In genomic region chr1:54332781-54333585, GRCh38 we compare ENCODE assay signal across 11 cellular contexts.
DNase-seq lines count a peak whose midpoint lies in the region; ATAC-seq and TF ChIP-seq lines count a peak whose summit lies in the region.
"Had no signal": no experiment of that assay in that cellular context is flagged by ENCODE, and none has a peak within 500 bp of the region (broad histone marks: within the 10 kb centered on the region; RNA-seq: fewer than 3 reads in every experiment).

No MANE protein-coding gene starts in this region.

- peaks cover 89 to 94% of the 10 kb centered on the region in 2 donors for H3K4me1 Mint-ChIP-seq in immature natural killer cell
- peaks cover 6% of the 10 kb centered on the region for H3K4me1 Mint-ChIP-seq in activated CD8-positive, alpha-beta memory T cell treated with anti-CD3 and anti-CD28 coated beads, Interleukin-2, amount 10 ng/mL, durations not matched to agents 7 days and 5 days

- no TSS peak for BruUV-seq in OCI-LY7 (replicated peaks; lab: Mats Ljungman, UMichigan)

- no peak overlapping the region for H2AFZ ChIP-seq in OCI-LY7 (ENCODE audit: low read length)

- H3K27ac ChIP-seq in body of pancreas = peak overlapping the region in 1 of 4 donors; percentile 7
- H3K27ac ChIP-seq in stomach smooth muscle (ENCODE audit: low read length) = peak overlapping the region; percentile 6
- no peak overlapping the region for H3K27ac ChIP-seq in OCI-LY7 (ENCODE audit: low read depth, low read length, poor library complexity, severe bottlenecking)

- ATAC-seq in body of pancreas = peak; percentile 10
- no peak for ATAC-seq in activated CD8-positive, alpha-beta memory T cell treated with anti-CD3 and anti-CD28 coated beads, Interleukin-2, amount 10 ng/mL, durations not matched to agents 7 days and 5 days

- H3K4me2 ChIP-seq in OCI-LY7 (ENCODE audit: low read length) = no peak overlapping the region

- H3K4me1 ChIP-seq in body of pancreas (peaks cover 54% of the 10 kb centered on the region), stomach smooth muscle (ENCODE audit: control insufficient read depth, insufficient read depth, low read length) (peaks cover 80% of the 10 kb centered on the region), OCI-LY7 (ENCODE audit: insufficient read depth, low read length, poor library complexity, severe bottlenecking) (peaks cover 51% of the 10 kb centered on the region)

- peaks cover 0 to 2% (median 2%) of the 10 kb centered on the region in 3 donors for H3K27me3 Mint-ChIP-seq in immature natural killer cell (ENCODE audit: low read depth in 3 of 3)
- no peaks in the 10 kb centered on the region for H3K27me3 Mint-ChIP-seq in activated CD8-positive, alpha-beta memory T cell treated with anti-CD3 and anti-CD28 coated beads, Interleukin-2, amount 10 ng/mL, durations not matched to agents 7 days and 5 days

- no peaks in the 10 kb centered on the region for H3K36me3 ChIP-seq in body of pancreas (replicated peaks in 1 of 2; ENCODE audit: insufficient read depth in 1 of 2, low read depth in 2 of 2)
- no peaks in the 10 kb centered on the region for H3K36me3 ChIP-seq in stomach smooth muscle (ENCODE audit: control insufficient read depth in 2 of 2, insufficient read depth in 2 of 2, low read length in 2 of 2)
- H3K36me3 ChIP-seq in OCI-LY7 (ENCODE audit: insufficient read depth, low read length) = no peaks in the 10 kb centered on the region

- no peaks in the 10 kb centered on the region for H3K36me3 Mint-ChIP-seq in immature natural killer cell
- peaks cover 2% of the 10 kb centered on the region for H3K36me3 Mint-ChIP-seq in activated CD8-positive, alpha-beta memory T cell treated with anti-CD3 and anti-CD28 coated beads, Interleukin-2, amount 10 ng/mL, durations not matched to agents 7 days and 5 days

- TF ChIP-seq POLR2A in body of pancreas (IDR thresholded peaks at IDR 0.05) = no peak

- intact Hi-C loops in body of pancreas (cut with DNase I) (no loop called here), OCI-LY7 (cut with micrococcal nuclease; ENCODE audit: unreplicated experiment) (no loop called here)

- no peak overlapping the region for H3K9ac ChIP-seq in stomach smooth muscle (ENCODE audit: low read length in 2 of 2)

- peak overlapping the region in 2 of 5 donors; percentile 8 to 35 for H3K4me3 Mint-ChIP-seq in immature natural killer cell
- no peak overlapping the region for H3K4me3 Mint-ChIP-seq in activated CD8-positive, alpha-beta memory T cell treated with anti-CD3 and anti-CD28 coated beads, Interleukin-2, amount 10 ng/mL, durations not matched to agents 7 days and 5 days

- H3K27ac Mint-ChIP-seq in immature natural killer cell = peak overlapping the region in 4 of 6 donors; percentile 43 to 85 (median 63)
- H3K27ac Mint-ChIP-seq in activated CD8-positive, alpha-beta memory T cell treated with anti-CD3 and anti-CD28 coated beads, Interleukin-2, amount 10 ng/mL, durations not matched to agents 7 days and 5 days = no peak overlapping the region

- no peaks in the 10 kb centered on the region for H3K27me3 ChIP-seq in body of pancreas
- no peaks in the 10 kb centered on the region for H3K27me3 ChIP-seq in stomach smooth muscle (ENCODE audit: control insufficient read depth in 1 of 2, insufficient read depth in 2 of 2, low read length in 2 of 2)

- no peaks in the 10 kb centered on the region for H3K9me2 ChIP-seq in OCI-LY7 (ENCODE audit: insufficient read depth, low read length)

- CTCF ChIA-PET in activated CD8-positive, alpha-beta memory T cell treated with anti-CD3 and anti-CD28 coated beads, Interleukin-2, amount 10 ng/mL, durations not matched to agents 7 days and 5 days (lab: Charles Lee) = no interaction called here
- CTCF ChIA-PET in OCI-LY7 (lab: Charles Lee; ENCODE audit: unreplicated experiment) = no interaction called here

- no peaks in the 10 kb centered on the region for H3K9me3 Mint-ChIP-seq in immature natural killer cell
- no peaks in the 10 kb centered on the region for H3K9me3 Mint-ChIP-seq in activated CD8-positive, alpha-beta memory T cell treated with anti-CD3 and anti-CD28 coated beads, Interleukin-2, amount 10 ng/mL, durations not matched to agents 7 days and 5 days (ENCODE audit: low read depth)

- H3K9me3 ChIP-seq in body of pancreas = no peaks in the 10 kb centered on the region
- H3K9me3 ChIP-seq in stomach smooth muscle (ENCODE audit: control insufficient read depth in 2 of 2, low read length in 2 of 2) = no peaks in the 10 kb centered on the region
- no peaks in the 10 kb centered on the region for H3K9me3 ChIP-seq in OCI-LY7 (ENCODE audit: low read length)

- no peak overlapping the region for H3K4me3 ChIP-seq in body of pancreas
- no peak overlapping the region for H3K4me3 ChIP-seq in stomach smooth muscle (ENCODE audit: low read length in 2 of 2)
- H3K4me3 ChIP-seq in OCI-LY7 (ENCODE audit: low read depth, low read length, poor library complexity, severe bottlenecking) = no peak overlapping the region
- H3K4me3 ChIP-seq: skin epidermis had no signal

- WGBS in body of pancreas, 2 donors = 66 to 71% methylated on average over 21 of the region's 21 CpGs

- H4K20me1 ChIP-seq in OCI-LY7 (ENCODE audit: insufficient read depth, low read length) = peaks cover 14% of the 10 kb centered on the region; the same call in 1 of the 2 replicates

- DNase-seq in DMS79 (lab: John Stamatoyannopoulos, UW) (peak; percentile 58), DMS79 treated with DMSO at 0.1 percent for 48 hours (lab: John Stamatoyannopoulos, UW) (no peak), body of pancreas (peak in 1 of 4 donors; percentile 40), immature natural killer cell (no peak), OCI-LY7 (ENCODE audit: low spot score) (no peak), kidney tubule cell (ENCODE audit: low spot score) (no peak)
- no peak for DNase-seq in activated CD8-positive, alpha-beta memory T cell treated with anti-CD3 and anti-CD28 coated beads, Interleukin-2, amount 10 ng/mL, durations not matched to agents 7 days and 5 days
- DNase-seq: aorta, NCI-H526 treated with DMSO at 0.1 percent for 48 hours had no signal

- POLR2A ChIA-PET in OCI-LY7 (lab: Charles Lee) = interaction anchor here (1.0 kb wide), 1 partner anchor 280 kb away, joined by 3 read pairs; the partner anchor contains the start of gene TMEM59

- no peaks in the 10 kb centered on the region for H3K79me2 ChIP-seq in OCI-LY7 (ENCODE audit: insufficient read depth, low read depth, low read length)

- no peak for TF ChIP-seq CTCF in body of pancreas (IDR thresholded peaks at IDR 0.05)
- TF ChIP-seq CTCF in OCI-LY7 (conservative IDR thresholded peaks at IDR 0.05; ENCODE audit: low read length) = no peak
